9 cellular contexts compared by ENCODE assay signal in genomic region chr19:16588824-16589577, GRCh38. TPM values are rescaled to one million over a fixed set of nuclear protein-coding genes. Genes with fewer than 3 reads are reported as not detected.
DNase-seq lines count a peak whose midpoint lies in the region; ATAC-seq and TF ChIP-seq lines count a peak whose summit lies in the region.
"Had no signal": no experiment of that assay in that cellular context is flagged by ENCODE, and none has a peak within 500 bp of the region (broad histone marks: within the 10 kb centered on the region; RNA-seq: fewer than 3 reads in every experiment).

No MANE protein-coding gene starts in this region.

- no peak overlapping the region; the same call in 1 of the 2 replicates for H3K4me3 ChIP-seq in HL-60 (replicated peaks; ENCODE audit: insufficient read depth, low read length)
- H3K4me3 ChIP-seq: thyroid gland had no signal

- peaks cover 92% of the 10 kb centered on the region for H3K4me1 Mint-ChIP-seq in activated T-cell treated with anti-CD3 and anti-CD28 coated beads, Interleukin-2, amount 50 U/mL, for 72 hours (ENCODE audit: low read depth)
- H3K4me1 Mint-ChIP-seq in central memory CD8-positive, alpha-beta T cell, result peaks cover 70% of the 10 kb centered on the region

- peak overlapping the region; percentile 66 for H3K27ac ChIP-seq in HL-60 (replicated peaks)
- H3K27ac ChIP-seq in temporal lobe (ENCODE audit: low read depth, low read length), result peak overlapping the region; percentile 46
- H3K27ac ChIP-seq: thyroid gland had no signal

- peak overlapping the region; percentile 89 to 95 for H3K4me3 Mint-ChIP-seq in activated T-cell treated with anti-CD3 and anti-CD28 coated beads, Interleukin-2, amount 50 U/mL, for 72 hours
- H3K4me3 Mint-ChIP-seq in central memory CD8-positive, alpha-beta T cell, result peak overlapping the region; percentile 72

- DNase-seq in activated T-cell treated with anti-CD3 and anti-CD28 coated beads, Interleukin-2, amount 50 U/mL, for 72 hours, result peak; percentile 19 to 35
- no peak for DNase-seq in activated T-cell treated with anti-CD3 and anti-CD28 coated beads, Interleukin-2, amount 50 U/mL, for 1 hour
- DNase-seq in HL-60 (ENCODE audit: low read depth in 1 of 2, low spot score in 1 of 2), result no peak
- no peak for DNase-seq in central memory CD8-positive, alpha-beta T cell (ENCODE audit: low spot score in 2 of 2)
- no peak for DNase-seq in left lobe of liver (ENCODE audit: low spot score)
- no peak for DNase-seq in DMS153 treated with DMSO at 0.1 percent for 48 hours (lab: John Stamatoyannopoulos, UW; ENCODE audit: unreplicated experiment)
- no peak for DNase-seq in inferior parietal cortex (ENCODE audit: extremely low spot score)

- peaks cover 0 to 3% of the 10 kb centered on the region in 2 donors for H3K36me3 Mint-ChIP-seq in activated T-cell treated with anti-CD3 and anti-CD28 coated beads, Interleukin-2, amount 50 U/mL, for 72 hours (ENCODE audit: insufficient read depth in 2 of 2)
- peaks cover 29% of the 10 kb centered on the region for H3K36me3 Mint-ChIP-seq in central memory CD8-positive, alpha-beta T cell (ENCODE audit: insufficient read depth)

- TF ChIP-seq CTCF in HL-60 (IDR thresholded peaks at IDR 0.05; ENCODE audit: insufficient read depth, low read length), result no peak

- H3K27ac Mint-ChIP-seq in activated T-cell treated with anti-CD3 and anti-CD28 coated beads, Interleukin-2, amount 50 U/mL, for 72 hours, result peak overlapping the region; percentile 82
- H3K27ac Mint-ChIP-seq in central memory CD8-positive, alpha-beta T cell (ENCODE audit: low read depth), result peak overlapping the region; percentile 94

- H3K27me3 Mint-ChIP-seq in activated T-cell treated with anti-CD3 and anti-CD28 coated beads, Interleukin-2, amount 50 U/mL, for 72 hours (ENCODE audit: low read depth), result no peaks in the 10 kb centered on the region
- no peaks in the 10 kb centered on the region for H3K27me3 Mint-ChIP-seq in central memory CD8-positive, alpha-beta T cell

- ATAC-seq in activated T-cell treated with anti-CD3 and anti-CD28 coated beads, Interleukin-2, amount 50 U/mL, for 72 hours (replicated peaks in 1 of 2), result peak in 1 of 2 donors; percentile 9
- ATAC-seq in central memory CD8-positive, alpha-beta T cell (replicated peaks; ENCODE audit: extremely low read depth, poor library complexity, severe bottlenecking), result no peak
- ATAC-seq in left lobe of liver, result no peak

- H3K27me3 ChIP-seq in HL-60 (ENCODE audit: insufficient read depth, poor library complexity, severe bottlenecking), result no peaks in the 10 kb centered on the region
- H3K27me3 ChIP-seq: thyroid gland had no signal

- no peaks in the 10 kb centered on the region for H3K9me3 Mint-ChIP-seq in activated T-cell treated with anti-CD3 and anti-CD28 coated beads, Interleukin-2, amount 50 U/mL, for 72 hours
- H3K9me3 Mint-ChIP-seq in central memory CD8-positive, alpha-beta T cell, result no peaks in the 10 kb centered on the region

RNA-seq across cellular contexts. Expression of gene SLC35E1, which starts 16.8 kb away (rescaled TPM):
- total RNA-seq in activated T-cell treated with anti-CD3 and anti-CD28 coated beads, Interleukin-2, amount 50 U/mL, for 72 hours, result 10 to 100 TPM; 36.5 to 39.5 TPM
- total RNA-seq in temporal lobe, result 24.3 TPM
- total RNA-seq in left lobe of liver, result 22.9 TPM

RNA-seq across cellular contexts. Expression of gene MED26, which starts 39.0 kb away (rescaled TPM):
- 10 to 100 TPM; 18.6 to 20.2 TPM for total RNA-seq in activated T-cell treated with anti-CD3 and anti-CD28 coated beads, Interleukin-2, amount 50 U/mL, for 72 hours
- 4.2 TPM for total RNA-seq in temporal lobe
- total RNA-seq in left lobe of liver, result 6.0 TPM

RNA-seq across cellular contexts. Expression of gene CHERP, which starts 46.8 kb away (rescaled TPM):
- total RNA-seq in activated T-cell treated with anti-CD3 and anti-CD28 coated beads, Interleukin-2, amount 50 U/mL, for 72 hours, result 10 to 100 TPM; 54.8 to 59.6 TPM
- total RNA-seq in temporal lobe, result 15.0 TPM
- 27.2 TPM for total RNA-seq in left lobe of liver

Comparison
In these comparisons a context has a peak if more than half of its experiments do, and no peak if none do; other contexts are left out.
1. DNase-seq: peak in activated T-cell treated with anti-CD3 and anti-CD28 coated beads, Interleukin-2, amount 50 U/mL, for 72 hours (2 of 2); none in activated T-cell treated with anti-CD3 and anti-CD28 coated beads, Interleukin-2, amount 50 U/mL, for 1 hour (single experiment), HL-60 (0 of 2), central memory CD8-positive, alpha-beta T cell (0 of 2), left lobe of liver (single experiment), DMS153 treated with DMSO at 0.1 percent for 48 hours (single experiment) and inferior parietal cortex (single experiment).